Comparison of ENCODE assay signal across 12 cellular contexts in the genomic region with DNA sequence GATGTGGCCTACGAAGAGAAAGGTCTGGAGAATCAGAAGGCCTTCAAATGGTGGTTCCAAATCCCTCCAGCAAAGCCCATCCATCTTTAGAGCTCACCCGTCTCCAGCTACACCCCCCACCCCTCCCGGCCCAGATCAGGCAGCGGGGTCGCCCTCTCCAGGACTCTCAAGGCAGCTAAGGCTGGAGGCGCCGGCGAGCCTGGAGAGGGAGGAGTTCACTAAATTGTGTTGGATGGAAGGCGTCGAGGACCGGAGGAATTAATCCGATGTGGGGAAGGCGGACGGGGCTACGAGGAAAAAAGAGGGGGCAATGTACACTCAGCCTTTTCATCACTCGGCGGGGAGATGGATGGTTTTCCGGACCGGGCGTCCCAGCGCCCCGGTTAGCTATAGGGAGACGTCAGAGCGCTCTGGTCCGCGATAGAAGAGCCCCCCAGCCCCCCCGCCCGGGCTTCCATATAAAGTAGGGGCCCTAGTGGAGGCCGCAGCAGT. TPM values are rescaled to one million over a fixed set of nuclear protein-coding genes. Genes with fewer than 3 reads are reported as not detected.
DNase-seq lines count a peak whose midpoint lies in the region; ATAC-seq, FAIRE-seq and TF ChIP-seq lines count a peak whose summit lies in the region.
"Had no signal": no experiment of that assay in that cellular context is flagged by ENCODE, and none has a peak within 500 bp of the region (broad histone marks: within the 10 kb centered on the region; RNA-seq: fewer than 3 reads in every experiment).

Gene GRP, plus strand, starts transcription at position 487 of the 492 bp plus-strand sequence. CDS start 108 bp downstream, outside the sequence.

- H3K36me3 ChIP-seq in gastrocnemius medialis = no peaks in the 10 kb centered on the region
- H3K36me3 ChIP-seq: stomach had no signal

- H3K4me3 ChIP-seq in gastrocnemius medialis = peak within 1 kb of the TSS in 1 of 4 donors; percentile 17

- peaks cover 0 to 8% of the 10 kb centered on the region in 2 donors for H3K4me1 ChIP-seq in gastrocnemius medialis

- no peaks in the 10 kb centered on the region for H3K9me3 Mint-ChIP-seq in progenitor cell of endocrine pancreas (ENCODE audit: low read depth)

- no peak within 1 kb of the TSS for H3K27ac ChIP-seq in gastrocnemius medialis
- H3K27ac ChIP-seq: 22Rv1, stomach had no signal

- H3K4me1 Mint-ChIP-seq in progenitor cell of endocrine pancreas (ENCODE audit: low read depth) = peaks cover 12% of the 10 kb centered on the region

- no peak for ATAC-seq in gastrocnemius medialis

- DNase-seq in DMS 273 (lab: John Stamatoyannopoulos, UW; ENCODE audit: unreplicated experiment) = peak; percentile 54
- DNase-seq in DMS 273 treated with DMSO at 0.1 percent for 48 hours (lab: John Stamatoyannopoulos, UW) = no peak
- peak; percentile 56 for DNase-seq in NCI-H2227 treated with DMSO at 0.1 percent for 48 hours (lab: John Stamatoyannopoulos, UW)
- no peak for DNase-seq in frontal cortex (ENCODE audit: low spot score in 2 of 2)
- no peak for DNase-seq in progenitor cell of endocrine pancreas (ENCODE audit: low spot score, unreplicated experiment)
- no peak for DNase-seq in nucleus accumbens (lab: John Stamatoyannopoulos, UW)
- DNase-seq in gastrocnemius medialis = no peak
- DNase-seq in midbrain (lab: John Stamatoyannopoulos, UW) = no peak
- DNase-seq: activated effector memory CD4-positive, alpha-beta T cell treated with anti-CD3 and anti-CD28 coated beads, Interleukin-2, amount 50 U/mL, for 16 hours; HCEC 1CT; stomach had no signal

- no peaks in the 10 kb centered on the region for H3K36me3 Mint-ChIP-seq in progenitor cell of endocrine pancreas (ENCODE audit: insufficient read depth)

- H3K27me3 ChIP-seq in gastrocnemius medialis = peaks cover 33 to 51% (median 50%) of the 10 kb centered on the region in 3 donors

- peaks cover 95% of the 10 kb centered on the region for H3K27me3 Mint-ChIP-seq in progenitor cell of endocrine pancreas

- in situ Hi-C loops in gastrocnemius medialis (cut with MboI; ENCODE audit: low sequenced_read_pairs in 4 of 4) = no loop called here

- TF ChIP-seq POLR2A in gastrocnemius medialis (IDR thresholded peaks at IDR 0.05) = no peak

- peak; percentile 10 for TF ChIP-seq CTCF in progenitor cell of endocrine pancreas (IDR thresholded peaks at IDR 0.05; ENCODE audit: unreplicated experiment)
- no peak for TF ChIP-seq CTCF in gastrocnemius medialis (IDR thresholded peaks at IDR 0.05 in 4 of 5, conservative IDR thresholded peaks at IDR 0.05 in 1 of 5)

- intact Hi-C loops in gastrocnemius medialis (cut with DNase I; ENCODE audit: low total_unique reads) = no loop called here

- no peak for FAIRE-seq in frontal cortex (lab: Jason Lieb, UNC)

- no peaks in the 10 kb centered on the region for H3K9me3 ChIP-seq in gastrocnemius medialis
- H3K9me3 ChIP-seq: stomach had no signal

- H3K27ac Mint-ChIP-seq in progenitor cell of endocrine pancreas = no peak within 1 kb of the TSS

- H3K4me3 Mint-ChIP-seq in progenitor cell of endocrine pancreas (ENCODE audit: low read depth) = peak within 1 kb of the TSS; percentile 27

RNA-seq across cellular contexts. Expression of gene GRP, which starts in this region (rescaled TPM):
- total RNA-seq in frontal cortex = 22.8 TPM
- total RNA-seq in progenitor cell of endocrine pancreas = not detected in 2 replicates
- not detected for total RNA-seq in gastrocnemius medialis

Comparison
In these comparisons a context has a peak if more than half of its experiments do, and no peak if none do; other contexts are left out.
1. RNA of gene GRP (total RNA-seq): 22.8 TPM in frontal cortex (single experiment); not detected in progenitor cell of endocrine pancreas and not detected in gastrocnemius medialis; every median in the first group is over 10 times any median in the second.
2. DNase-seq: peak in DMS 273 (single experiment) and NCI-H2227 treated with DMSO at 0.1 percent for 48 hours (single experiment); none in DMS 273 treated with DMSO at 0.1 percent for 48 hours (single experiment), frontal cortex (0 of 2), progenitor cell of endocrine pancreas (single experiment), nucleus accumbens (0 of 56), gastrocnemius medialis (0 of 2) and midbrain (single experiment).